In genomic region chr17:560379-560935, GRCh38 we compare ENCODE assay signal across 2 cellular contexts.
TF ChIP-seq lines count a peak whose summit lies in the region.

No MANE protein-coding gene starts in this region.

TF ChIP-seq in IMR-90, 13 proteins besides CTCF, POLR2A, EP300 and RAD21 (continued from another document):
- TF ChIP-seq CEBPB (IDR thresholded peaks at IDR 0.05; ENCODE audit: low read depth, low read length), result no peak
- no peak for TF ChIP-seq NFE2L2 (IDR thresholded peaks at IDR 0.05; ENCODE audit: low read depth, low read length)

TF ChIP-seq in GM23338, 12 proteins besides CTCF, POLR2A, EP300 and RAD21 (continued from another document):
- no peak for TF ChIP-seq EZH2 (IDR thresholded peaks at IDR 0.05; ENCODE audit: low read depth, unreplicated experiment)
- TF ChIP-seq NANOG (IDR thresholded peaks at IDR 0.05; ENCODE audit: borderline replicate concordance), result no peak
- no peak for TF ChIP-seq ETS1 (IDR thresholded peaks at IDR 0.05)
- no peak for TF ChIP-seq EZH2phosphoT487 (IDR thresholded peaks at IDR 0.05; ENCODE audit: unreplicated experiment)
- TF ChIP-seq STAT1 (IDR thresholded peaks at IDR 0.05; ENCODE audit: unreplicated experiment), result no peak
- no peak for TF ChIP-seq ZNF114 (CRISPR knock-in tag; IDR thresholded peaks at IDR 0.05)
- TF ChIP-seq REST (IDR thresholded peaks at IDR 0.05; ENCODE audit: unreplicated experiment), result no peak
- no peak for TF ChIP-seq POLR2AphosphoS5 (IDR thresholded peaks at IDR 0.05; ENCODE audit: low read depth)
- no peak for TF ChIP-seq CREB1 (CRISPR knock-in tag; IDR thresholded peaks at IDR 0.05; ENCODE audit: low read depth)
